17 cellular contexts compared by ENCODE assay signal in genomic region chr10:132170561-132171361, GRCh38.
"Had no signal": no experiment of that assay in that cellular context is flagged by ENCODE, and none has a peak within 500 bp of the region (broad histone marks: within the 10 kb centered on the region; RNA-seq: fewer than 3 reads in every experiment).

No MANE protein-coding gene starts in this region.

- H3K27me3 ChIP-seq: adrenal gland, colonic mucosa, ovary, thyroid gland, uterus had no signal

- H3K9me3 ChIP-seq: adrenal gland, colonic mucosa, ovary, thyroid gland, uterus had no signal

- H3K27me3 Mint-ChIP-seq: activated naive CD4-positive, alpha-beta T cell treated with anti-CD3 and anti-CD28 coated beads, Interleukin-2, amount 50 U/mL, for 24 hours had no signal

- H3K36me3 ChIP-seq: adrenal gland, colonic mucosa, ovary, thyroid gland, uterus had no signal

- H3K4me3 Mint-ChIP-seq: activated CD8-positive, alpha-beta T cell treated with anti-CD3 and anti-CD28 coated beads for 36 hours; activated naive CD4-positive, alpha-beta T cell treated with anti-CD3 and anti-CD28 coated beads, Interleukin-2, amount 50 U/mL, for 24 hours; activated T-cell treated with anti-CD3 and anti-CD28 coated beads, Interleukin-2, amount 50 U/mL, for 4 hours; neural crest cell; stimulated activated naive B cell treated with anti-CD40 and anti-IgM and Interleukin-4, amounts not matched to agents 10 μg/mL and 1 μg/mL and 100 μg/mL, for 72 hours had no signal

- ATAC-seq: activated T-cell treated with anti-CD3 and anti-CD28 coated beads, Interleukin-2, amount 50 U/mL, for 4 hours; esophagus mucosa; stimulated activated naive B cell treated with anti-CD40 and anti-IgM and Interleukin-4, amounts not matched to agents 10 μg/mL and 1 μg/mL and 100 μg/mL, for 72 hours had no signal

- H3K27ac ChIP-seq: adrenal gland, colonic mucosa, ovary, thyroid gland, uterus had no signal

- H3K9me3 Mint-ChIP-seq: activated CD8-positive, alpha-beta T cell treated with anti-CD3 and anti-CD28 coated beads for 36 hours; activated naive CD4-positive, alpha-beta T cell treated with anti-CD3 and anti-CD28 coated beads, Interleukin-2, amount 50 U/mL, for 24 hours; activated T-cell treated with anti-CD3 and anti-CD28 coated beads, Interleukin-2, amount 50 U/mL, for 4 hours had no signal

- DNase-seq: activated CD4-positive, alpha-beta T cell treated with anti-CD3 and anti-CD28 coated beads for 48 hours; activated effector memory CD4-positive, alpha-beta T cell treated with Interleukin-2 at 50 U/mL for 16 hours; activated T-cell treated with anti-CD3 and anti-CD28 coated beads, Interleukin-2, amount 50 U/mL, for 4 hours; adrenal gland; colonic mucosa; hypothalamus; stimulated activated CD4-positive, alpha-beta T cell treated with anti-CD3 and anti-CD28 coated beads, Interleukin-15, amount 100 ng/mL, for 24 hours; stimulated activated CD4-positive, alpha-beta T cell treated with anti-CD3 and anti-CD28 coated beads, Interleukin-4, amount 100 ng/mL, for 1 hour; stimulated activated naive B cell treated with anti-CD40 and anti-IgM and Interleukin-4, amounts not matched to agents 10 μg/mL and 1 μg/mL and 100 μg/mL, for 72 hours; T-helper 2 cell; uterus had no signal

- H3K36me3 Mint-ChIP-seq: activated naive CD4-positive, alpha-beta T cell treated with anti-CD3 and anti-CD28 coated beads, Interleukin-2, amount 50 U/mL, for 24 hours; stimulated activated naive B cell treated with anti-CD40 and anti-IgM and Interleukin-4, amounts not matched to agents 10 μg/mL and 1 μg/mL and 100 μg/mL, for 72 hours had no signal

- H3K4me3 ChIP-seq: adrenal gland, colonic mucosa, ovary, thyroid gland, uterus had no signal

- H3K27ac Mint-ChIP-seq: activated CD8-positive, alpha-beta T cell treated with anti-CD3 and anti-CD28 coated beads for 36 hours; activated naive CD4-positive, alpha-beta T cell treated with anti-CD3 and anti-CD28 coated beads, Interleukin-2, amount 50 U/mL, for 24 hours; stimulated activated naive B cell treated with anti-CD40 and anti-IgM and Interleukin-4, amounts not matched to agents 10 μg/mL and 1 μg/mL and 100 μg/mL, for 72 hours had no signal

- H3K4me1 ChIP-seq: adrenal gland, colonic mucosa, thyroid gland, uterus had no signal
